1 cellular context compared by ENCODE assay signal in genomic region chr15:34719883-34720148, GRCh38.
TF ChIP-seq lines count a peak whose summit lies in the region.

No MANE protein-coding gene starts in this region.

TF ChIP-seq in GM23338, 12 proteins besides CTCF, POLR2A, EP300 and RAD21 (continued from another document):
- TF ChIP-seq, protein P1, sequence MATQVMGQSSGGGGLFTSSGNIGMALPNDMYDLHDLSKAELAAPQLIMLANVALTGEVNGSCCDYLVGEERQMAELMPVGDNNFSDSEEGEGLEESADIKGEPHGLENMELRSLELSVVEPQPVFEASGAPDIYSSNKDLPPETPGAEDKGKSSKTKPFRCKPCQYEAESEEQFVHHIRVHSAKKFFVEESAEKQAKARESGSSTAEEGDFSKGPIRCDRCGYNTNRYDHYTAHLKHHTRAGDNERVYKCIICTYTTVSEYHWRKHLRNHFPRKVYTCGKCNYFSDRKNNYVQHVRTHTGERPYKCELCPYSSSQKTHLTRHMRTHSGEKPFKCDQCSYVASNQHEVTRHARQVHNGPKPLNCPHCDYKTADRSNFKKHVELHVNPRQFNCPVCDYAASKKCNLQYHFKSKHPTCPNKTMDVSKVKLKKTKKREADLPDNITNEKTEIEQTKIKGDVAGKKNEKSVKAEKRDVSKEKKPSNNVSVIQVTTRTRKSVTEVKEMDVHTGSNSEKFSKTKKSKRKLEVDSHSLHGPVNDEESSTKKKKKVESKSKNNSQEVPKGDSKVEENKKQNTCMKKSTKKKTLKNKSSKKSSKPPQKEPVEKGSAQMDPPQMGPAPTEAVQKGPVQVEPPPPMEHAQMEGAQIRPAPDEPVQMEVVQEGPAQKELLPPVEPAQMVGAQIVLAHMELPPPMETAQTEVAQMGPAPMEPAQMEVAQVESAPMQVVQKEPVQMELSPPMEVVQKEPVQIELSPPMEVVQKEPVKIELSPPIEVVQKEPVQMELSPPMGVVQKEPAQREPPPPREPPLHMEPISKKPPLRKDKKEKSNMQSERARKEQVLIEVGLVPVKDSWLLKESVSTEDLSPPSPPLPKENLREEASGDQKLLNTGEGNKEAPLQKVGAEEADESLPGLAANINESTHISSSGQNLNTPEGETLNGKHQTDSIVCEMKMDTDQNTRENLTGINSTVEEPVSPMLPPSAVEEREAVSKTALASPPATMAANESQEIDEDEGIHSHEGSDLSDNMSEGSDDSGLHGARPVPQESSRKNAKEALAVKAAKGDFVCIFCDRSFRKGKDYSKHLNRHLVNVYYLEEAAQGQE (IDR thresholded peaks at IDR 0.05; ENCODE audit: unreplicated experiment), result no peak
- TF ChIP-seq ZNF114 (CRISPR knock-in tag; IDR thresholded peaks at IDR 0.05) (no peak), ZNF331 (CRISPR knock-in tag; IDR thresholded peaks at IDR 0.05; ENCODE audit: low read depth) (no peak), STAT1 (IDR thresholded peaks at IDR 0.05; ENCODE audit: unreplicated experiment) (no peak)
- TF ChIP-seq, protein P2, sequence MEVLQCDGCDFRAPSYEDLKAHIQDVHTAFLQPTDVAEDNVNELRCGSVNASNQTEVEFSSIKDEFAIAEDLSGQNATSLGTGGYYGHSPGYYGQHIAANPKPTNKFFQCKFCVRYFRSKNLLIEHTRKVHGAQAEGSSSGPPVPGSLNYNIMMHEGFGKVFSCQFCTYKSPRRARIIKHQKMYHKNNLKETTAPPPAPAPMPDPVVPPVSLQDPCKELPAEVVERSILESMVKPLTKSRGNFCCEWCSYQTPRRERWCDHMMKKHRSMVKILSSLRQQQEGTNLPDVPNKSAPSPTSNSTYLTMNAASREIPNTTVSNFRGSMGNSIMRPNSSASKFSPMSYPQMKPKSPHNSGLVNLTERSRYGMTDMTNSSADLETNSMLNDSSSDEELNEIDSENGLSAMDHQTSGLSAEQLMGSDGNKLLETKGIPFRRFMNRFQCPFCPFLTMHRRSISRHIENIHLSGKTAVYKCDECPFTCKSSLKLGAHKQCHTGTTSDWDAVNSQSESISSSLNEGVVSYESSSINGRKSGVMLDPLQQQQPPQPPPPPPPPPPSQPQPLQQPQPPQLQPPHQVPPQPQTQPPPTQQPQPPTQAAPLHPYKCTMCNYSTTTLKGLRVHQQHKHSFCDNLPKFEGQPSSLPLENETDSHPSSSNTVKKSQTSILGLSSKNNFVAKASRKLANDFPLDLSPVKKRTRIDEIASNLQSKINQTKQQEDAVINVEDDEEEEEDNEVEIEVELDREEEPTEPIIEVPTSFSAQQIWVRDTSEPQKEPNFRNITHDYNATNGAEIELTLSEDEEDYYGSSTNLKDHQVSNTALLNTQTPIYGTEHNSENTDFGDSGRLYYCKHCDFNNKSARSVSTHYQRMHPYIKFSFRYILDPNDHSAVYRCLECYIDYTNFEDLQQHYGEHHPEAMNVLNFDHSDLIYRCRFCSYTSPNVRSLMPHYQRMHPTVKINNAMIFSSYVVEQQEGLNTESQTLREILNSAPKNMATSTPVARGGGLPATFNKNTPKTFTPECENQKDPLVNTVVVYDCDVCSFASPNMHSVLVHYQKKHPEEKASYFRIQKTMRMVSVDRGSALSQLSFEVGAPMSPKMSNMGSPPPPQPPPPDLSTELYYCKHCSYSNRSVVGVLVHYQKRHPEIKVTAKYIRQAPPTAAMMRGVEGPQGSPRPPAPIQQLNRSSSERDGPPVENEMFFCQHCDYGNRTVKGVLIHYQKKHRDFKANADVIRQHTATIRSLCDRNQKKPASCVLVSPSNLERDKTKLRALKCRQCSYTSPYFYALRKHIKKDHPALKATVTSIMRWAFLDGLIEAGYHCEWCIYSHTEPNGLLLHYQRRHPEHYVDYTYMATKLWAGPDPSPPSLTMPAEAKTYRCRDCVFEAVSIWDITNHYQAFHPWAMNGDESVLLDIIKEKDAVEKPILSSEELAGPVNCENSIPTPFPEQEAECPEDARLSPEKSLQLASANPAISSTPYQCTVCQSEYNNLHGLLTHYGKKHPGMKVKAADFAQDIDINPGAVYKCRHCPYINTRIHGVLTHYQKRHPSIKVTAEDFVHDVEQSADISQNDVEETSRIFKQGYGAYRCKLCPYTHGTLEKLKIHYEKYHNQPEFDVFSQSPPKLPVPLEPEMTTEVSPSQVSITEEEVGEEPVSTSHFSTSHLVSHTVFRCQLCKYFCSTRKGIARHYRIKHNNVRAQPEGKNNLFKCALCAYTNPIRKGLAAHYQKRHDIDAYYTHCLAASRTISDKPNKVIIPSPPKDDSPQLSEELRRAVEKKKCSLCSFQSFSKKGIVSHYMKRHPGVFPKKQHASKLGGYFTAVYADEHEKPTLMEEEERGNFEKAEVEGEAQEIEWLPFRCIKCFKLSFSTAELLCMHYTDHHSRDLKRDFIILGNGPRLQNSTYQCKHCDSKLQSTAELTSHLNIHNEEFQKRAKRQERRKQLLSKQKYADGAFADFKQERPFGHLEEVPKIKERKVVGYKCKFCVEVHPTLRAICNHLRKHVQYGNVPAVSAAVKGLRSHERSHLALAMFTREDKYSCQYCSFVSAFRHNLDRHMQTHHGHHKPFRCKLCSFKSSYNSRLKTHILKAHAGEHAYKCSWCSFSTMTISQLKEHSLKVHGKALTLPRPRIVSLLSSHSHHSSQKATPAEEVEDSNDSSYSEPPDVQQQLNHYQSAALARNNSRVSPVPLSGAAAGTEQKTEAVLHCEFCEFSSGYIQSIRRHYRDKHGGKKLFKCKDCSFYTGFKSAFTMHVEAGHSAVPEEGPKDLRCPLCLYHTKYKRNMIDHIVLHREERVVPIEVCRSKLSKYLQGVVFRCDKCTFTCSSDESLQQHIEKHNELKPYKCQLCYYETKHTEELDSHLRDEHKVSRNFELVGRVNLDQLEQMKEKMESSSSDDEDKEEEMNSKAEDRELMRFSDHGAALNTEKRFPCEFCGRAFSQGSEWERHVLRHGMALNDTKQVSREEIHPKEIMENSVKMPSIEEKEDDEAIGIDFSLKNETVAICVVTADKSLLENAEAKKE (CRISPR knock-in tag; IDR thresholded peaks at IDR 0.05), result no peak
